1 cellular context compared by ENCODE assay signal in the genomic region with DNA sequence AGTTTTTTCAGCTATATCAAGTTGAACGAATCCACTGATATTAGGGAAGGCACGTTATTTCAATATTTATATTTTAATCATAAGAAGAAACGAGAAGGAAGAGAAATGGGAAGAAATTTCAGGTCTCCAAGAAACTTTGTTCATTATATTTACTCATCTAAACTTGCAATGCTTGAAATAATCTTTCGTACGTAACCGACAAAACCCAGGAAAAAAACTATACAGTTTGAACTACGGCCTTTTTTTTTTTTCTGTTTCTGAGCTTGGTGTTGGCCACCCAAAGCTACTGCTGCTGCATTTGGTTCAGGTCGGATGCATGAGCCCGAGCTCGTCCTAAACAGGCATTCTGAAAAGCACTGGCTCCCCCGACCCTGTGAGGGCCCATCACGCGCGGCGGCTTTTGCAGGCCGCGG.
TF ChIP-seq lines count a peak whose summit lies in the region.

No MANE protein-coding gene starts in this region.

TF ChIP-seq in K562, 482 proteins besides CTCF, POLR2A, EP300 and RAD21:
- TF ChIP-seq CBX2 (IDR thresholded peaks at IDR 0.05; ENCODE audit: insufficient read depth, low read length, poor library complexity, severe bottlenecking) (peak; percentile 18), EHMT2 (IDR thresholded peaks at IDR 0.05) (no peak), CBX8 (IDR thresholded peaks at IDR 0.05; ENCODE audit: borderline replicate concordance, extremely low read depth, low read depth, low read length, poor library complexity, severe bottlenecking) (peak; percentile 21)
